Comparison of ENCODE assay signal across 1 cellular context in the genomic region with DNA sequence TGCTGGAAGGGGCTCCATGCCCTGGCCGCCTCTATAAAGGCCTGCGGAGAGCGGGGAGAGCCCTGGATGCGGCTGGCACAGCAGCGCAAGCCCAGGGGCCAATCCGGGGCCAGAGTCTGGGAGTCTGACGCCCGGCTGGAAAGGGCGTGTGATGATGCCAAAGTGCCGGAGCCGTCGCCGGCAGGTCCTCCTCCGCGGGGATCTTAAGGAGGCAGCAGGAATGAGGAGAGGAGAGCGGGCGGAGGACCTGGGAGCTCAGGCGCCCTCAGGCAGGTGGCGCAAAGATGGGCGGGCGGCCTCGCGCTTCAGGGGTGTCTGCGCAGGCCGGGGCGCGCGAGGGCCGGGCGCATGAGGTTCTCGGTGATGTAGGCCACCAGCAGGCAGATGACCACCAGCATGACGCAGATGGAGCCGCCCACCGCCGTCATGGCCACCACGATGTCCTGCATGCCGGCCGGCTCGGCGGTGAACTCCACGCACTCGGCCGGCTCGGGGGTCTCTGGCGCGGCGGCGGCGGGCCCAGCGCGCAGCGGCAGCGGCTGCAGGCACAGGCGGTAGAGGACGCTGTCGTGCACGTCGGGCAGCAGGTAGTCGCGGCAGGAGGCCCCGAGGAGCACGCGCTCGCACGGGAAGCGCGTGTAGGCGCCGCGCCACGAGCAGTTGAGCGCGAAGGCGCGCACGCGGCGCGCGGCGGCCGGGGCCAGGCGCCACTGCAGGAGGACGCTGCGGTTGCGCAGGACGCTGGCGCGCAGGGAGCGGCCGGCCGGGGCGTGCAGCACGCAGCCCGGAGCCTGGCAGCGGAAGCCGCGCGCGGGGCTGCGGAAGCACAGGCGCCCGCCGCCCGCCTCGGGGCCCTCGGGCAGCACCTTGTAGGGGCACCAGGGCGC.
A peak's percentile ranks its signal among the peaks of the same experiment; 100 is the strongest.
TF ChIP-seq lines count a peak whose summit lies in the region.

No MANE protein-coding gene starts in this region.

TF ChIP-seq in HepG2, 621 proteins besides CTCF, POLR2A, EP300 and RAD21 (continued from another document):
- TF ChIP-seq PLSCR1 (CRISPR knock-in tag; IDR thresholded peaks at IDR 0.05; ENCODE audit: borderline replicate concordance) (no peak), HMG20B (CRISPR knock-in tag; conservative IDR thresholded peaks at IDR 0.05) (no peak), GTF2F1 (IDR thresholded peaks at IDR 0.05; ENCODE audit: low read length) (no peak), KDM5B (CRISPR knock-in tag; IDR thresholded peaks at IDR 0.05; ENCODE audit: borderline replicate concordance) (0 out of 2 replicates have a peak, but pooled peaks have one; percentile 34), HCFC1 (IDR thresholded peaks at IDR 0.05; ENCODE audit: low read depth, low read length) (no peak), RFX5 (IDR thresholded peaks at IDR 0.05; ENCODE audit: low read depth, low read length) (no peak), ZNF326 (CRISPR knock-in tag; IDR thresholded peaks at IDR 0.05; ENCODE audit: borderline replicate concordance) (no peak), ZNF34 (CRISPR knock-in tag; IDR thresholded peaks at IDR 0.05; ENCODE audit: borderline replicate concordance) (no peak), KLF6 (CRISPR knock-in tag; IDR thresholded peaks at IDR 0.05) (no peak), ZNF563 (CRISPR knock-in tag; IDR thresholded peaks at IDR 0.05) (peak; percentile 89; the same call in 1 of the 2 replicates), ZNF460 (CRISPR knock-in tag; IDR thresholded peaks at IDR 0.05; ENCODE audit: borderline replicate concordance) (no peak), HNRNPLL (IDR thresholded peaks at IDR 0.05; ENCODE audit: low read depth, low read length, poor library complexity, severe bottlenecking) (peak; percentile 55), NKX3-1 (CRISPR knock-in tag; IDR thresholded peaks at IDR 0.05) (no peak), FOSL1 (CRISPR knock-in tag; IDR thresholded peaks at IDR 0.05; ENCODE audit: borderline replicate concordance) (no peak), RNF2 (conservative IDR thresholded peaks at IDR 0.05; ENCODE audit: low read depth) (0 out of 2 replicates have a peak, but pooled peaks have one; percentile 39), MEIS2 (CRISPR knock-in tag; IDR thresholded peaks at IDR 0.05) (no peak), CBX5 (CRISPR knock-in tag; IDR thresholded peaks at IDR 0.05; ENCODE audit: borderline replicate concordance) (no peak), ATAD3A (CRISPR knock-in tag; IDR thresholded peaks at IDR 0.05) (no peak), YEATS2 (CRISPR knock-in tag; IDR thresholded peaks at IDR 0.05; ENCODE audit: borderline replicate concordance) (no peak), ZNF605 (CRISPR knock-in tag; IDR thresholded peaks at IDR 0.05) (no peak), ZFY (CRISPR knock-in tag; IDR thresholded peaks at IDR 0.05) (peak; percentile 43), ATF7-NPFF (CRISPR knock-in tag; IDR thresholded peaks at IDR 0.05; ENCODE audit: low read depth) (peak; percentile 60; the same call in 1 of the 2 replicates), ZSCAN25 (CRISPR knock-in tag; IDR thresholded peaks at IDR 0.05) (no peak)
- TF ChIP-seq, protein P1, sequence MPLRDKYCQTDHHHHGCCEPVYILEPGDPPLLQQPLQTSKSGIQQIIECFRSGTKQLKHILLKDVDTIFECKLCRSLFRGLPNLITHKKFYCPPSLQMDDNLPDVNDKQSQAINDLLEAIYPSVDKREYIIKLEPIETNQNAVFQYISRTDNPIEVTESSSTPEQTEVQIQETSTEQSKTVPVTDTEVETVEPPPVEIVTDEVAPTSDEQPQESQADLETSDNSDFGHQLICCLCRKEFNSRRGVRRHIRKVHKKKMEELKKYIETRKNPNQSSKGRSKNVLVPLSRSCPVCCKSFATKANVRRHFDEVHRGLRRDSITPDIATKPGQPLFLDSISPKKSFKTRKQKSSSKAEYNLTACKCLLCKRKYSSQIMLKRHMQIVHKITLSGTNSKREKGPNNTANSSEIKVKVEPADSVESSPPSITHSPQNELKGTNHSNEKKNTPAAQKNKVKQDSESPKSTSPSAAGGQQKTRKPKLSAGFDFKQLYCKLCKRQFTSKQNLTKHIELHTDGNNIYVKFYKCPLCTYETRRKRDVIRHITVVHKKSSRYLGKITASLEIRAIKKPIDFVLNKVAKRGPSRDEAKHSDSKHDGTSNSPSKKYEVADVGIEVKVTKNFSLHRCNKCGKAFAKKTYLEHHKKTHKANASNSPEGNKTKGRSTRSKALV (CRISPR knock-in tag; IDR thresholded peaks at IDR 0.05), result peak; percentile 48; the same call in 1 of the 2 replicates
TF ChIP-seq in HepG2: peak in this region for 32.
